ENCODE assay signal across 8 cellular contexts in the genomic region with DNA sequence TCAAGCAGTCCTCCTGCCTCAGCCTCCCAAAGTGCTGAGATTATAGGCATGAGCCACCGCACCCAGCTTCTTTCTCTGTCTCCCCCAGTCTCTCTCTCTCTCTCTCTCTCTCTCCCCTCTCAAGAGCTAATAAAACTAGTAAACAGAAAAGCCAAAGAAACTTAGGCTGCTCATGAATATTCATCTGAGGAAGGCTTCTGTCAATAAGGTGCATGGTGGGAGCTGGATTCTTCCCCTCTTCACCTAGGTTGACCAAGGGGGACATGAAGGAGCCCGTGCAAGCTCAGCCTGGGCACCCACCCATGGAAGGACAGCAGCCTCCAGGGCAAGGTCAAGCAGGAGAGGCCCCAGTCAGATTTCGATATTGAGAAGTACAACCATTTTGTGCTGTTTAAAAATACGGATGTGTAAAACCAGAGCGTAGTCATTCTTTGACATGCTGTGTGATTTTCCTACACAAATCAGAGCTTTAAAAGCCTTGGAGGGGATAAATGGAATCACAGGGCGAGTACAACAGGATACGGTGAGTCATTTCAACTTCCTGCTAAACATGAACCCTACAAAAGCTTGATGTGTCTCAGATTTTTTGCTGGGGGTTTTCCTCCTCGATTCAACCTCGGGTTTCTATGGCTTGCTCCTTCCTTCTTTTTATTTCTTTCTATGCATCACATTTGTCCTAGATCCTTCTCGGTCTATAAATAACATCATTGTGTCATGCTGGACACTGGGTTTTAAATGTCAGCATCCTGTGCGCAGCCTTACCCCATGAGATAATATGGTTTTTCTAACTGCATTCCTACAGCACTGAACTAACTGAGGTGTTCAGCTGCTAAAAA.
DNase-seq lines count a peak whose midpoint lies in the region; ATAC-seq and TF ChIP-seq lines count a peak whose summit lies in the region.

No MANE protein-coding gene starts in this region.

- WGBS in endodermal cell (ENCODE audit: insufficient coverage in 1 of 2, insufficient read length in 1 of 2), 2 experiments, result 80 to 88% methylated on average over 9 to 11 of the region's 11 CpGs

- H3K27me3 ChIP-seq in endodermal cell (ENCODE audit: control insufficient read depth, insufficient read depth, low read length, poor library complexity, severe bottlenecking), result no peaks in the 10 kb centered on the region

- H3K36me3 ChIP-seq in SK-N-MC (ENCODE audit: insufficient read depth, low read length) (no peaks in the 10 kb centered on the region), endodermal cell (ENCODE audit: control insufficient read depth, insufficient read depth, low read length) (no peaks in the 10 kb centered on the region)

- no peaks in the 10 kb centered on the region for H3K9me3 Mint-ChIP-seq in endodermal cell
- H3K9me3 Mint-ChIP-seq in osteocyte (ENCODE audit: unreplicated experiment), result no peaks in the 10 kb centered on the region

- H3K4me3 Mint-ChIP-seq in endodermal cell (no peak overlapping the region), osteocyte (ENCODE audit: unreplicated experiment) (peak overlapping the region; percentile 38)

- H3K4me3 ChIP-seq in SK-N-MC, result peak overlapping the region; percentile 76
- H3K4me3 ChIP-seq in endodermal cell (ENCODE audit: low read length), result no peak overlapping the region

- peak overlapping the region; percentile 68 for H3K9ac ChIP-seq in SK-N-MC (ENCODE audit: insufficient read length)
- H3K9ac ChIP-seq in endodermal cell (ENCODE audit: extremely low read depth, low read length, poor library complexity, severe bottlenecking), result no peak overlapping the region

- no peaks in the 10 kb centered on the region for H3K36me3 Mint-ChIP-seq in endodermal cell (ENCODE audit: low read depth)
- no peaks in the 10 kb centered on the region for H3K36me3 Mint-ChIP-seq in osteocyte (ENCODE audit: unreplicated experiment)

- no peaks in the 10 kb centered on the region for H3K27me3 Mint-ChIP-seq in endodermal cell (ENCODE audit: insufficient read depth)
- no peaks in the 10 kb centered on the region for H3K27me3 Mint-ChIP-seq in osteocyte (ENCODE audit: unreplicated experiment)

- DNase-seq in Right ventricle myocardium inferior (ENCODE audit: missing footprints), result no peak
- DNase-seq in cardiac septum (ENCODE audit: low spot score), result no peak
- peak; percentile 96 for DNase-seq in SK-N-MC (ENCODE audit: low read depth, low spot score)
- DNase-seq in endodermal cell, result no peak
- no peak for DNase-seq in osteocyte (ENCODE audit: extremely low spot score, unreplicated experiment)
- no peak for DNase-seq in ureter (ENCODE audit: low spot score)
- no peak for DNase-seq in NCI-H1930 (lab: John Stamatoyannopoulos, UW)

- H3K27ac Mint-ChIP-seq in endodermal cell, result peak overlapping the region; percentile 59
- H3K27ac Mint-ChIP-seq in osteocyte (ENCODE audit: unreplicated experiment), result peak overlapping the region; percentile 89

- peaks cover 26% of the 10 kb centered on the region for H3K4me1 Mint-ChIP-seq in endodermal cell
- H3K4me1 Mint-ChIP-seq in osteocyte (ENCODE audit: unreplicated experiment), result peaks cover 36% of the 10 kb centered on the region

- H3K4me1 ChIP-seq in endodermal cell (ENCODE audit: control insufficient read depth, insufficient read depth, low read length), result peaks cover 8% of the 10 kb centered on the region

- TF ChIP-seq CTCF in endodermal cell (conservative IDR thresholded peaks at IDR 0.05) (no peak), osteocyte (IDR thresholded peaks at IDR 0.05) (no peak)

- ATAC-seq in Right ventricle myocardium inferior (peak; percentile 74), HG02943 (IDR thresholded peaks at IDR 0.05; ENCODE audit: low read depth, unreplicated experiment) (peak; percentile 57)

- H3K9me3 ChIP-seq in SK-N-MC (ENCODE audit: low read depth, low read length) (no peaks in the 10 kb centered on the region), endodermal cell (ENCODE audit: control insufficient read depth, low read length) (no peaks in the 10 kb centered on the region)

- intact Hi-C loops in Right ventricle myocardium inferior (cut with DNase I) (loop anchor here (5.0 kb wide), 1 partner anchor 510 kb away; no protein-coding TSS in a partner anchor), cardiac septum (cut with DNase I) (loop anchor here (5.0 kb wide), 1 partner anchor 665 kb away; no protein-coding TSS in a partner anchor)

- H3K27ac ChIP-seq in SK-N-MC (peak overlapping the region; percentile 99), endodermal cell (ENCODE audit: low read depth, low read length) (no peak overlapping the region)
